In the genomic region with DNA sequence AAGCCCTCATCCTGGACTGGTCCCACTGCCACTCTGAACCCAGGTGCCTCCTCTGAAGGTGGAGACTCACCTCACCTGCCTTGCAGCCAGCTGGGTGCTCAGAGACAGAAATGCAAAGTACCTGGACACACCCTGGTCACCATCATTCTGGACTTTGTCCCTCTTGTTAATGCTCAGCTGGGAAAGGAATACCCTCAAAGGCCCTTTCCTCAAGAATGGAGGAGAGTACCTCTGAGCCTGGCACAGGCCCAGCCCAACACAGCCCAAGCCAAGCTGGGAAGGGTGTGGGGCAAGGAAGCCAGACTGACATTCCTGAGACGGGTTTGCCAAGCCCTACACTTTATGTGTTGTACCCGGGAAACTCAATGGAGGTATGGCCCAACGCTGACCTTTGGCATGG, we compare ENCODE assay signal across 12 cellular contexts. TPM values are rescaled to one million over a fixed set of nuclear protein-coding genes. Genes with fewer than 3 reads are reported as not detected.
A peak's percentile ranks its signal among the peaks of the same experiment; 100 is the strongest.
DNase-seq lines count a peak whose midpoint lies in the region; ATAC-seq, FAIRE-seq and TF ChIP-seq lines count a peak whose summit lies in the region.
"Had no signal": no experiment of that assay in that cellular context is flagged by ENCODE, and none has a peak within 500 bp of the region (broad histone marks: within the 10 kb centered on the region; RNA-seq: fewer than 3 reads in every experiment).

No MANE protein-coding gene starts in this region.

- H3K9me3 ChIP-seq in Caco-2 = no peaks in the 10 kb centered on the region
- H3K9me3 ChIP-seq in gastroesophageal sphincter = no peaks in the 10 kb centered on the region

- H3K4me3 ChIP-seq in Caco-2 (ENCODE audit: low read depth, low read length) = no peak overlapping the region
- H3K4me3 ChIP-seq in gastroesophageal sphincter = peak overlapping the region in 1 of 2 donors; percentile 96
- H3K4me3 ChIP-seq in rectal smooth muscle tissue (ENCODE audit: low read length) = peak overlapping the region; percentile 72

- POLR2A ChIA-PET in Caco-2 (lab: Charles Lee) = interaction anchor here (0.7 kb wide), 1 partner anchor 43 kb away, joined by 5 read pairs; the partner anchor contains the start of gene POC1A

- DNase-seq in Caco-2 (peak; percentile 34 to 65), NCI-H526 treated with DMSO at 0.1 percent for 48 hours (lab: John Stamatoyannopoulos, UW) (peak; percentile 20), D721Med (ENCODE audit: insufficient read length, low spot score) (no peak), NCI-H345 treated with DMSO at 0.1 percent for 48 hours (lab: John Stamatoyannopoulos, UW; ENCODE audit: unreplicated experiment) (no peak), HCEC 1CT (no peak)
- DNase-seq: foreskin melanocyte, KBM-7, NCI-H82 had no signal

- BruUV-seq in Caco-2 (replicated peaks; lab: Mats Ljungman, UMichigan) = no TSS peak

- peak overlapping the region; percentile 90 for H3K27ac Mint-ChIP-seq in Caco-2 (ENCODE audit: unreplicated experiment)

- H3K36me3 Mint-ChIP-seq in Caco-2 (ENCODE audit: insufficient read depth, unreplicated experiment) = peaks cover 34% of the 10 kb centered on the region

- intact Hi-C loops in Caco-2 (cut with micrococcal nuclease; ENCODE audit: unreplicated experiment) = loop anchor here (5.0 kb wide), 1 partner anchor 45 kb away; the partner anchor contains the start of gene POC1A

- H3K4me3 Mint-ChIP-seq in Caco-2 (ENCODE audit: unreplicated experiment) = peak overlapping the region; percentile 98

- no peaks in the 10 kb centered on the region for H3K9me3 Mint-ChIP-seq in Caco-2 (ENCODE audit: unreplicated experiment)

- H3K36me3 ChIP-seq in Caco-2 (ENCODE audit: control insufficient read depth, insufficient read depth, low read length) (no peaks in the 10 kb centered on the region; the same call in 1 of the 2 replicates), gastroesophageal sphincter (peaks cover 0 to 24% of the 10 kb centered on the region in 2 donors), rectal smooth muscle tissue (ENCODE audit: control insufficient read depth, insufficient read depth, low read length) (no peaks in the 10 kb centered on the region)

- H3K27ac ChIP-seq in gastroesophageal sphincter (peak overlapping the region in 3 of 4 donors; percentile 79 to 88 (median 81)), rectal smooth muscle tissue (ENCODE audit: low read depth, low read length) (no peak overlapping the region)

- H3K4me1 ChIP-seq in Caco-2 = peaks cover 30% of the 10 kb centered on the region
- H3K4me1 ChIP-seq in gastroesophageal sphincter = peaks cover 0 to 81% (median 22%) of the 10 kb centered on the region in 3 donors
- H3K4me1 ChIP-seq in rectal smooth muscle tissue (ENCODE audit: control insufficient read depth, insufficient read depth, low read length) = peaks cover 12% of the 10 kb centered on the region

- FAIRE-seq in D721Med (lab: Jason Lieb, UNC) = no peak

- H3K9ac ChIP-seq in rectal smooth muscle tissue (ENCODE audit: low read length) = no peak overlapping the region

- TF ChIP-seq POLR2A in gastroesophageal sphincter (IDR thresholded peaks at IDR 0.05) = no peak

- TF ChIP-seq CTCF in Caco-2 (IDR thresholded peaks at IDR 0.05; ENCODE audit: insufficient read depth in 1 of 2, low read depth in 1 of 2, low read length in 1 of 2, severe bottlenecking in 1 of 2, unreplicated experiment in 1 of 2) (no peak), gastroesophageal sphincter (IDR thresholded peaks at IDR 0.05) (no peak), D721Med (IDR thresholded peaks at IDR 0.05; ENCODE audit: insufficient read depth, missing control alignments) (no peak)

- no peaks in the 10 kb centered on the region for H3K27me3 Mint-ChIP-seq in Caco-2 (ENCODE audit: insufficient read depth, unreplicated experiment)

- TF ChIP-seq EP300 in gastroesophageal sphincter (IDR thresholded peaks at IDR 0.05) = no peak

- WGBS in gastroesophageal sphincter (ENCODE audit: low coverage in 1 of 2), 2 donors = 34% methylated on average over 3 of the region's 3 CpGs; no CpG with 5 or more reads in 1 of the 2 donors

- ATAC-seq in gastroesophageal sphincter = no peak
- ATAC-seq in GM18498 (IDR thresholded peaks at IDR 0.05; ENCODE audit: unreplicated experiment) = no peak

- CTCF ChIA-PET in Caco-2 (lab: Charles Lee) = interaction anchor here (0.5 to 0.6 kb wide), 2 partner anchors 10 to 141 kb away, joined by 4 read pairs; no protein-coding TSS in a partner anchor

- peaks cover 7% of the 10 kb centered on the region for H3K4me1 Mint-ChIP-seq in Caco-2 (ENCODE audit: low read depth, unreplicated experiment)

- H3K27me3 ChIP-seq in Caco-2 (replicated peaks; ENCODE audit: control insufficient read depth, insufficient read depth, low read length) (no peaks in the 10 kb centered on the region), gastroesophageal sphincter (no peaks in the 10 kb centered on the region), rectal smooth muscle tissue (ENCODE audit: control insufficient read depth, insufficient read depth, low read length) (no peaks in the 10 kb centered on the region)

RNA-seq across cellular contexts. Expression of gene ALAS1, which starts 1.0 kb away (rescaled TPM):
- total RNA-seq in Caco-2 (2022) = 53.1 and 60.0 TPM in 2 replicates
- 10 to 100 TPM; 30.0 to 50.8 (median 35.8) TPM for total RNA-seq in gastroesophageal sphincter

RNA-seq across cellular contexts. Expression of gene TLR9, which starts 28.5 kb away (rescaled TPM):
- not detected in 2 replicates for total RNA-seq in Caco-2 (2022)
- not detected for total RNA-seq in gastroesophageal sphincter
- total RNA-seq: pulmonary artery endothelial cell had no signal

RNA-seq across cellular contexts. Expression of gene TWF2, which starts 42.0 kb away (rescaled TPM):
- total RNA-seq in Caco-2 (2022) = 29.9 and 30.5 TPM in 2 replicates
- total RNA-seq in gastroesophageal sphincter = 10 to 100 TPM; 46.8 to 79.5 (median 69.2) TPM

RNA-seq across cellular contexts. Expression of gene POC1A, which starts 42.8 kb away (rescaled TPM):
- 28.3 and 32.2 TPM in 2 replicates for total RNA-seq in Caco-2 (2022)
- total RNA-seq in gastroesophageal sphincter = 1 to 10 TPM in 2 of 4 donors, under 1 TPM in 2; 0.73 to 1.7 (median 0.93) TPM

RNA-seq across cellular contexts. Expression of gene PPM1M, which starts 48.6 kb away (rescaled TPM):
- total RNA-seq in Caco-2 (2022) (6.7 and 8.3 TPM in 2 replicates), gastroesophageal sphincter (10 to 100 TPM; 20.3 to 36.6 (median 29.9) TPM)

Comparison
In these comparisons a context has a peak if more than half of its experiments do, and no peak if none do; other contexts are left out.
1. DNase-seq: peak in Caco-2 (2 of 2) and NCI-H526 treated with DMSO at 0.1 percent for 48 hours (single experiment); none in D721Med (single experiment), NCI-H345 treated with DMSO at 0.1 percent for 48 hours (single experiment) and HCEC 1CT (single experiment).